10 cellular contexts compared by ENCODE assay signal in genomic region chr1:94721240-94721639, GRCh38.
DNase-seq lines count a peak whose midpoint lies in the region; ATAC-seq and TF ChIP-seq lines count a peak whose summit lies in the region.
"Had no signal": no experiment of that assay in that cellular context is flagged by ENCODE, and none has a peak within 500 bp of the region (broad histone marks: within the 10 kb centered on the region; RNA-seq: fewer than 3 reads in every experiment).

No MANE protein-coding gene starts in this region.

- no peak overlapping the region for H3K4me3 Mint-ChIP-seq in naive thymus-derived CD4-positive, alpha-beta T cell

- no peaks in the 10 kb centered on the region for H3K4me1 ChIP-seq in naive thymus-derived CD4-positive, alpha-beta T cell (ENCODE audit: control insufficient read depth in 2 of 2, insufficient read depth in 2 of 2, low read length in 2 of 2)
- H3K4me1 ChIP-seq in ovary (ENCODE audit: insufficient read depth) (no peaks in the 10 kb centered on the region), gastrocnemius medialis (no peaks in the 10 kb centered on the region)

- intact Hi-C loops in naive thymus-derived CD4-positive, alpha-beta T cell (cut with micrococcal nuclease) = no loop called here
- intact Hi-C loops in ovary (cut with DNase I) = no loop called here
- intact Hi-C loops in gastrocnemius medialis (cut with DNase I; ENCODE audit: low total_unique reads) = no loop called here

- H3K27ac ChIP-seq in naive thymus-derived CD4-positive, alpha-beta T cell (ENCODE audit: low read depth, low read length) = no peak overlapping the region
- H3K27ac ChIP-seq in ovary = no peak overlapping the region
- H3K27ac ChIP-seq in gastrocnemius medialis = no peak overlapping the region

- H3K36me3 ChIP-seq in naive thymus-derived CD4-positive, alpha-beta T cell (ENCODE audit: control insufficient read depth in 2 of 3, insufficient read depth in 3 of 3, low read length in 3 of 3) = no peaks in the 10 kb centered on the region
- H3K36me3 ChIP-seq in ovary = no peaks in the 10 kb centered on the region
- no peaks in the 10 kb centered on the region for H3K36me3 ChIP-seq in gastrocnemius medialis

- no peak for TF ChIP-seq EP300 in ovary (IDR thresholded peaks at IDR 0.05)

- H3K27ac Mint-ChIP-seq in naive thymus-derived CD4-positive, alpha-beta T cell = peak overlapping the region in 1 of 9 donors; percentile 27
- H3K27ac Mint-ChIP-seq: activated naive CD4-positive, alpha-beta T cell treated with anti-CD3 and anti-CD28 coated beads, Interleukin-2, amount 50 U/mL, for 72 hours had no signal

- in situ Hi-C loops in gastrocnemius medialis (cut with MboI; ENCODE audit: low sequenced_read_pairs in 4 of 4) = no loop called here

- WGBS in ovary, 3 donors = 88 to 92% (median 89%) methylated on average over 7 of the region's 7 CpGs

- POLR2A ChIA-PET in naive thymus-derived CD4-positive, alpha-beta T cell (lab: Charles Lee) = no interaction called here

- H3K9me3 ChIP-seq in naive thymus-derived CD4-positive, alpha-beta T cell (ENCODE audit: control insufficient read depth in 2 of 3, low read length in 3 of 3) = no peaks in the 10 kb centered on the region
- H3K9me3 ChIP-seq in ovary = no peaks in the 10 kb centered on the region
- H3K9me3 ChIP-seq in gastrocnemius medialis = no peaks in the 10 kb centered on the region

- DNase-seq in NOMO-1 (lab: John Stamatoyannopoulos, UW; ENCODE audit: unreplicated experiment in 2 of 2) (peak; percentile 73 to 96), ovary (no peak), glomerular visceral epithelial cell (ENCODE audit: extremely low spot score) (no peak), gastrocnemius medialis (no peak)
- no peak for DNase-seq in naive thymus-derived CD4-positive, alpha-beta T cell
- DNase-seq: NCI-H1694 treated with DMSO at 0.1 percent for 48 hours had no signal

- H3K27me3 ChIP-seq in naive thymus-derived CD4-positive, alpha-beta T cell (ENCODE audit: control insufficient read depth in 2 of 2, insufficient read depth in 2 of 2, low read length in 2 of 2) = no peaks in the 10 kb centered on the region
- H3K27me3 ChIP-seq in ovary (no peaks in the 10 kb centered on the region), gastrocnemius medialis (no peaks in the 10 kb centered on the region)

- no peak overlapping the region for H3K4me3 ChIP-seq in naive thymus-derived CD4-positive, alpha-beta T cell (ENCODE audit: low read length)
- H3K4me3 ChIP-seq in ovary = no peak overlapping the region
- H3K4me3 ChIP-seq in gastrocnemius medialis = no peak overlapping the region

- ATAC-seq in GM18519 (IDR thresholded peaks at IDR 0.05; ENCODE audit: low FRiP score, unreplicated experiment) (peak; percentile 68), HG02623 (IDR thresholded peaks at IDR 0.05; ENCODE audit: unreplicated experiment) (peak; percentile 52), HG03139 (IDR thresholded peaks at IDR 0.05; ENCODE audit: unreplicated experiment) (no peak), gastrocnemius medialis (no peak)
- ATAC-seq in naive thymus-derived CD4-positive, alpha-beta T cell = peak; percentile 81

- TF ChIP-seq CTCF in ovary (IDR thresholded peaks at IDR 0.05) = no peak
- no peak for TF ChIP-seq CTCF in gastrocnemius medialis (IDR thresholded peaks at IDR 0.05 in 4 of 5, conservative IDR thresholded peaks at IDR 0.05 in 1 of 5)

- CTCF ChIA-PET in naive thymus-derived CD4-positive, alpha-beta T cell (lab: Charles Lee) = no interaction called here

- H3K4me1 Mint-ChIP-seq in naive thymus-derived CD4-positive, alpha-beta T cell = peaks cover 0 to 19% (median 0%) of the 10 kb centered on the region in 7 donors

- TF ChIP-seq POLR2A in ovary (IDR thresholded peaks at IDR 0.05) (no peak), gastrocnemius medialis (IDR thresholded peaks at IDR 0.05) (no peak)

- no peaks in the 10 kb centered on the region for H3K36me3 Mint-ChIP-seq in naive thymus-derived CD4-positive, alpha-beta T cell
- H3K36me3 Mint-ChIP-seq: activated naive CD4-positive, alpha-beta T cell treated with anti-CD3 and anti-CD28 coated beads, Interleukin-2, amount 50 U/mL, for 72 hours had no signal

- peaks cover 5 to 52% (median 17%) of the 10 kb centered on the region in 5 donors for H3K27me3 Mint-ChIP-seq in naive thymus-derived CD4-positive, alpha-beta T cell

- H3K9me3 Mint-ChIP-seq in naive thymus-derived CD4-positive, alpha-beta T cell = peaks cover 0 to 1% (median 0%) of the 10 kb centered on the region in 11 donors
- H3K9me3 Mint-ChIP-seq: activated naive CD4-positive, alpha-beta T cell treated with anti-CD3 and anti-CD28 coated beads, Interleukin-2, amount 50 U/mL, for 72 hours had no signal

Comparison
In these comparisons a context has a peak if more than half of its experiments do, and no peak if none do; other contexts are left out.
1. ATAC-seq: peak in GM18519 (single experiment), HG02623 (single experiment) and naive thymus-derived CD4-positive, alpha-beta T cell (single experiment); none in HG03139 (single experiment) and gastrocnemius medialis (0 of 2).
2. DNase-seq: peak in NOMO-1 (2 of 2); none in naive thymus-derived CD4-positive, alpha-beta T cell (0 of 9), ovary (0 of 5), glomerular visceral epithelial cell (single experiment) and gastrocnemius medialis (0 of 2).